Comparison of ENCODE assay signal across 24 cellular contexts in genomic region chr2:3114406-3115185, GRCh38.
DNase-seq lines count a peak whose midpoint lies in the region; ATAC-seq, FAIRE-seq and TF ChIP-seq lines count a peak whose summit lies in the region.
"Had no signal": no experiment of that assay in that cellular context is flagged by ENCODE, and none has a peak within 500 bp of the region (broad histone marks: within the 10 kb centered on the region; RNA-seq: fewer than 3 reads in every experiment).

No MANE protein-coding gene starts in this region.

- peaks cover 2% of the 10 kb centered on the region for H3K27me3 Mint-ChIP-seq in neural progenitor cell (ENCODE audit: insufficient read depth, low read depth)

- no peaks in the 10 kb centered on the region for H3K36me3 Mint-ChIP-seq in neural progenitor cell
- H3K36me3 Mint-ChIP-seq: CD8-positive, alpha-beta T cell had no signal

- H4K20me1 ChIP-seq in neural progenitor cell (ENCODE audit: low read depth) = no peaks in the 10 kb centered on the region

- H3K27ac Mint-ChIP-seq in neural progenitor cell = peak overlapping the region; percentile 70
- H3K27ac Mint-ChIP-seq: CD8-positive, alpha-beta T cell had no signal

- no peaks in the 10 kb centered on the region for H3K79me2 ChIP-seq in neural progenitor cell (ENCODE audit: low read depth)

- DNase-seq in right atrium auricular region (ENCODE audit: low spot score) (peak; percentile 23), Right ventricle myocardium inferior (ENCODE audit: missing footprints) (no peak), kidney (peak; percentile 49), neural progenitor cell (ENCODE audit: low spot score) (no peak), upper lobe of right lung (peak; percentile 29), NCI-H510A treated with DMSO at 0.1 percent for 48 hours (lab: John Stamatoyannopoulos, UW) (no peak)
- DNase-seq in stimulated activated CD4-positive, alpha-beta T cell treated with anti-CD3 and anti-CD28 coated beads, Interleukin-15, amount 100 ng/mL, for 24 hours = no peak
- DNase-seq in central memory CD4-positive, alpha-beta T cell = no peak
- DNase-seq: Calu3, EL, HCEC 1CT, Kasumi-1, MG63, NCI-H1048, NCI-H1436, NCI-H1930, NCI-H345, NCI-H526, PC-3, RPMI8226 had no signal

- TF ChIP-seq CTCF in right atrium auricular region (IDR thresholded peaks at IDR 0.05) (no peak), kidney (IDR thresholded peaks at IDR 0.05; ENCODE audit: borderline replicate concordance, extremely low read depth, insufficient read depth) (no peak), neural progenitor cell (IDR thresholded peaks at IDR 0.05) (no peak), upper lobe of right lung (IDR thresholded peaks at IDR 0.05) (no peak)

- H3K4me3 ChIP-seq in right atrium auricular region = no peak overlapping the region
- H3K4me3 ChIP-seq in kidney (ENCODE audit: low read length in 2 of 2) = no peak overlapping the region
- H3K4me3 ChIP-seq in neural progenitor cell = no peak overlapping the region
- no peak overlapping the region for H3K4me3 ChIP-seq in upper lobe of right lung
- H3K4me3 ChIP-seq: MG63, SJSA1 had no signal

- H3K27ac ChIP-seq in right atrium auricular region (no peak overlapping the region), kidney (ENCODE audit: low read depth in 2 of 2, low read length in 2 of 2) (no peak overlapping the region), neural progenitor cell (no peak overlapping the region), upper lobe of right lung (no peak overlapping the region)
- H3K27ac ChIP-seq: SJSA1 had no signal

- H3K4me1 ChIP-seq in right atrium auricular region = no peaks in the 10 kb centered on the region
- H3K4me1 ChIP-seq in kidney (ENCODE audit: control insufficient read depth in 1 of 2, insufficient read depth in 1 of 2, low read depth in 1 of 2, low read length in 2 of 2) = no peaks in the 10 kb centered on the region
- H3K4me1 ChIP-seq in neural progenitor cell = peaks cover 9% of the 10 kb centered on the region
- H3K4me1 ChIP-seq in upper lobe of right lung = no peaks in the 10 kb centered on the region
- H3K4me1 ChIP-seq: SJSA1 had no signal

- intact Hi-C loops in Right ventricle myocardium inferior (cut with DNase I) (no loop called here), kidney (cut with DNase I) (no loop called here), upper lobe of right lung (cut with DNase I) (no loop called here)

- no peaks in the 10 kb centered on the region for H3K36me3 ChIP-seq in right atrium auricular region
- H3K36me3 ChIP-seq in kidney (ENCODE audit: control insufficient read depth in 1 of 2, insufficient read depth in 2 of 2, low read length in 2 of 2) = no peaks in the 10 kb centered on the region
- no peaks in the 10 kb centered on the region for H3K36me3 ChIP-seq in neural progenitor cell
- no peaks in the 10 kb centered on the region for H3K36me3 ChIP-seq in upper lobe of right lung
- H3K36me3 ChIP-seq: MG63, SJSA1 had no signal

- ATAC-seq in Right ventricle myocardium inferior (no peak), upper lobe of right lung (no peak)
- ATAC-seq: CD8-positive, alpha-beta T cell; PC-3 had no signal

- H3F3A ChIP-seq in neural progenitor cell (ENCODE audit: low read depth) = peaks cover 10% of the 10 kb centered on the region

- peaks cover 11% of the 10 kb centered on the region for H3K4me1 Mint-ChIP-seq in neural progenitor cell

- FAIRE-seq in kidney (lab: Jason Lieb, UNC) = no peak
- FAIRE-seq: GM12891, GM18507 had no signal

- no peaks in the 10 kb centered on the region for H3K9me3 Mint-ChIP-seq in neural progenitor cell
- H3K9me3 Mint-ChIP-seq: CD8-positive, alpha-beta T cell had no signal

- H3K9ac ChIP-seq in kidney (ENCODE audit: low read length in 2 of 2) (no peak overlapping the region), neural progenitor cell (no peak overlapping the region)

- H3K9me3 ChIP-seq in right atrium auricular region (no peaks in the 10 kb centered on the region), kidney (ENCODE audit: control insufficient read depth in 1 of 2, low read length in 2 of 2) (no peaks in the 10 kb centered on the region), neural progenitor cell (ENCODE audit: low read depth) (no peaks in the 10 kb centered on the region), upper lobe of right lung (no peaks in the 10 kb centered on the region)
- H3K9me3 ChIP-seq: MG63 had no signal

- H3K4me3 Mint-ChIP-seq in neural progenitor cell = no peak overlapping the region
- H3K4me3 Mint-ChIP-seq: CD8-positive, alpha-beta T cell had no signal

- H3K27me3 ChIP-seq in right atrium auricular region (no peaks in the 10 kb centered on the region), neural progenitor cell (no peaks in the 10 kb centered on the region), upper lobe of right lung (no peaks in the 10 kb centered on the region)
- H3K27me3 ChIP-seq: MG63, SJSA1 had no signal

- no peak overlapping the region for H2AFZ ChIP-seq in neural progenitor cell (replicated peaks)

- no peak overlapping the region for H3K4me2 ChIP-seq in neural progenitor cell

Comparison
In these comparisons a context has a peak if more than half of its experiments do, and no peak if none do; other contexts are left out.
1. DNase-seq: peak in right atrium auricular region (single experiment), kidney (single experiment) and upper lobe of right lung (single experiment); none in Right ventricle myocardium inferior (single experiment), neural progenitor cell (single experiment), NCI-H510A treated with DMSO at 0.1 percent for 48 hours (single experiment), stimulated activated CD4-positive, alpha-beta T cell treated with anti-CD3 and anti-CD28 coated beads, Interleukin-15, amount 100 ng/mL, for 24 hours (single experiment) and central memory CD4-positive, alpha-beta T cell (single experiment).